33 cellular contexts compared by ENCODE assay signal in the genomic region with DNA sequence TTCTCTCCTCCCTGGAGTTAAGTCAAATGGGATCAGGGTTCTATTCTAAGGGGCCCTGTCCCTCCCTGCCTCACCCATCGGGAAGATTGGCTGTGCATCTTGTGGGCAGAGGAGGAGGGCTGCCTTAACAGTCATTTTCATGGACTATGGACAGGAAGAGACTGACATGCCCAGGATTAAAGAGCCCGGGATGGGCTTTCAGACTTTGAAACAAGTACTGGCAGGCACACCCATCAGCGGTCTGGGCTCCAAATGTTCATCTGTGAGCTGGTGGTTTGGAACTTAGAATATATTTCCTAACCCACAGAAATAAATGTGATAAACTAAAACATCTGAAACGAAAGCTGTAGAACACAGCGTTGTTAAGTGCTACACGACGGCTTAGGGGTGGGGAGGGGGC. TPM values are rescaled to one million over a fixed set of nuclear protein-coding genes. Genes with fewer than 3 reads are reported as not detected.
A peak's percentile ranks its signal among the peaks of the same experiment; 100 is the strongest.
DNase-seq lines count a peak whose midpoint lies in the region; ATAC-seq and TF ChIP-seq lines count a peak whose summit lies in the region.
"Had no signal": no experiment of that assay in that cellular context is flagged by ENCODE, and none has a peak within 500 bp of the region (broad histone marks: within the 10 kb centered on the region; RNA-seq: fewer than 3 reads in every experiment).

No MANE protein-coding gene starts in this region.

- H3K27ac ChIP-seq in BLaER1 (no peak overlapping the region), RWPE1 (peak overlapping the region; percentile 70), neutrophil (peak overlapping the region; percentile 5), hepatocyte (no peak overlapping the region)
- H3K27ac ChIP-seq: SJCRH30 had no signal

- H3K4me3 ChIP-seq in BLaER1 (no peak overlapping the region), neutrophil (ENCODE audit: low read depth in 1 of 2, low read length in 1 of 2) (no peak overlapping the region), hepatocyte (no peak overlapping the region)
- H3K4me3 ChIP-seq: SJCRH30 had no signal

- H4K20me1 ChIP-seq in BLaER1 (no peaks in the 10 kb centered on the region), hepatocyte (ENCODE audit: insufficient read depth, poor library complexity, severe bottlenecking) (no peaks in the 10 kb centered on the region)

- no peak for ATAC-seq in GM19035 (IDR thresholded peaks at IDR 0.05; ENCODE audit: unreplicated experiment)
- ATAC-seq: activated naive CD8-positive, alpha-beta T cell treated with anti-CD3 and anti-CD28 coated beads, Interleukin-2, amount 50 U/mL, for 24 hours; left ventricle myocardium superior; naive thymus-derived CD8-positive, alpha-beta T cell; stimulated activated memory B cell treated with anti-CD40 and anti-IgM and Interleukin-4, amounts not matched to agents 10 μg/mL and 1 μg/mL and 100 μg/mL, for 72 hours; T-cell had no signal

- H3K4me1 ChIP-seq in BLaER1, result peaks cover 18% of the 10 kb centered on the region
- H3K4me1 ChIP-seq in neutrophil (ENCODE audit: control insufficient read depth in 1 of 2, insufficient read depth in 1 of 2, low read depth in 1 of 2, low read length in 1 of 2), result peaks cover 8 to 9% of the 10 kb centered on the region in 2 experiments
- H3K4me1 ChIP-seq in hepatocyte (ENCODE audit: insufficient read depth), result no peaks in the 10 kb centered on the region
- H3K4me1 ChIP-seq: SJCRH30 had no signal

- H3K4me2 ChIP-seq in BLaER1, result peak overlapping the region; percentile 67
- H3K4me2 ChIP-seq in hepatocyte, result no peak overlapping the region

- H3K9me3 ChIP-seq in BLaER1 (no peaks in the 10 kb centered on the region), neutrophil (no peaks in the 10 kb centered on the region), hepatocyte (ENCODE audit: low read depth) (no peaks in the 10 kb centered on the region)
- H3K9me3 ChIP-seq: SJCRH30 had no signal

- H2AFZ ChIP-seq in hepatocyte, result no peak overlapping the region

- 76% methylated on average over 7 of the region's 7 CpGs for WGBS in hepatocyte (ENCODE audit: low lambda C conversion rate, missing lambda C conversion rate)

- CTCF ChIA-PET in RWPE1 (lab: Yijun Ruan, JAX), result interaction anchor here (1.0 kb wide), 1 partner anchor 122 kb away, joined by 3 read pairs; no protein-coding TSS in a partner anchor

- peaks cover 18% of the 10 kb centered on the region for H3K27me3 ChIP-seq in BLaER1
- H3K27me3 ChIP-seq in neutrophil, result peaks cover 21% of the 10 kb centered on the region
- H3K27me3 ChIP-seq in hepatocyte, result peaks cover 16% of the 10 kb centered on the region

- no peaks in the 10 kb centered on the region for H3K79me2 ChIP-seq in hepatocyte

- H3K9ac ChIP-seq in BLaER1, result no peak overlapping the region

- POLR2A ChIA-PET in RWPE1 (lab: Yijun Ruan, JAX; ENCODE audit: low non-redundant PET), result no interaction called here

- H3K36me3 ChIP-seq in BLaER1, result no peaks in the 10 kb centered on the region
- no peaks in the 10 kb centered on the region for H3K36me3 ChIP-seq in neutrophil
- no peaks in the 10 kb centered on the region for H3K36me3 ChIP-seq in hepatocyte (replicated peaks; ENCODE audit: insufficient read depth, low read depth)
- H3K36me3 ChIP-seq: SJCRH30 had no signal

- no peaks in the 10 kb centered on the region for H3K9me2 ChIP-seq in hepatocyte (replicated peaks; ENCODE audit: insufficient read depth)

- DNase-seq in RWPE1 (ENCODE audit: low spot score), result no peak
- peak; percentile 48 for DNase-seq in fibroblast of gingiva (ENCODE audit: low read depth)
- no peak for DNase-seq in OCI-M1 (lab: John Stamatoyannopoulos, UW)
- no peak for DNase-seq in hepatocyte (ENCODE audit: low spot score)
- DNase-seq in HT-29 (ENCODE audit: low spot score), result no peak
- DNase-seq: ACHN; activated B cell treated with CpG ODN at 0.5 μM for 24 hours; activated CD4-positive, alpha-beta T cell treated with anti-CD3 and anti-CD28 coated beads, Interleukin-2, amount 50 U/mL, for 1 hour; activated naive CD4-positive, alpha-beta T cell; activated naive CD8-positive, alpha-beta T cell treated with anti-CD3 and anti-CD28 coated beads, Interleukin-2, amount 50 U/mL, for 24 hours; activated T-cell treated with anti-CD3 and anti-CD28 coated beads, Interleukin-2, amount 50 U/mL, for 1 hour; C1 segment of cervical spinal cord; central memory CD4-positive, alpha-beta T cell; cortex of kidney; DMS79 treated with DMSO at 0.1 percent for 48 hours; effector memory CD4-positive, alpha-beta T cell; GF-D8; GOT3; IMR-90; left ventricle myocardium superior; naive thymus-derived CD8-positive, alpha-beta T cell; NCI-H2107; NCI-H446; NCI-H774; occipital lobe; SJCRH30; T-cell; trophoblast cell had no signal

- TF ChIP-seq CTCF in RWPE1 (conservative IDR thresholded peaks at IDR 0.05; ENCODE audit: low read depth) (no peak), neutrophil (IDR thresholded peaks at IDR 0.05) (no peak), hepatocyte (IDR thresholded peaks at IDR 0.05; ENCODE audit: poor library complexity) (no peak)

RNA-seq across cellular contexts. Expression of gene SLC6A4, which starts 6.5 kb away (rescaled TPM):
- total RNA-seq in hepatocyte, result 2.0 and 3.8 TPM in 2 replicates
- polyA plus RNA-seq in hepatocyte, result 2.6 and 6.0 TPM in 2 replicates
- not detected in 2 replicates for total RNA-seq in HT-29 (2014; rRNA removed; shearing (Covaris generic))
- total RNA-seq: activated B cell treated with CpG ODN at 0.5 μM for 24 hours; fibroblast of lung; left ventricle myocardium superior; naive thymus-derived CD8-positive, alpha-beta T cell had no signal
- polyA plus RNA-seq: fibroblast of lung, IMR-90 had no signal

Comparison
In these comparisons a context has a peak if more than half of its experiments do, and no peak if none do; other contexts are left out.
1. H3K27ac ChIP-seq: peak in RWPE1 (single experiment) and neutrophil (single experiment); none in BLaER1 (single experiment) and hepatocyte (single experiment).